ENCODE assay signal across 1 cellular context in the genomic region with DNA sequence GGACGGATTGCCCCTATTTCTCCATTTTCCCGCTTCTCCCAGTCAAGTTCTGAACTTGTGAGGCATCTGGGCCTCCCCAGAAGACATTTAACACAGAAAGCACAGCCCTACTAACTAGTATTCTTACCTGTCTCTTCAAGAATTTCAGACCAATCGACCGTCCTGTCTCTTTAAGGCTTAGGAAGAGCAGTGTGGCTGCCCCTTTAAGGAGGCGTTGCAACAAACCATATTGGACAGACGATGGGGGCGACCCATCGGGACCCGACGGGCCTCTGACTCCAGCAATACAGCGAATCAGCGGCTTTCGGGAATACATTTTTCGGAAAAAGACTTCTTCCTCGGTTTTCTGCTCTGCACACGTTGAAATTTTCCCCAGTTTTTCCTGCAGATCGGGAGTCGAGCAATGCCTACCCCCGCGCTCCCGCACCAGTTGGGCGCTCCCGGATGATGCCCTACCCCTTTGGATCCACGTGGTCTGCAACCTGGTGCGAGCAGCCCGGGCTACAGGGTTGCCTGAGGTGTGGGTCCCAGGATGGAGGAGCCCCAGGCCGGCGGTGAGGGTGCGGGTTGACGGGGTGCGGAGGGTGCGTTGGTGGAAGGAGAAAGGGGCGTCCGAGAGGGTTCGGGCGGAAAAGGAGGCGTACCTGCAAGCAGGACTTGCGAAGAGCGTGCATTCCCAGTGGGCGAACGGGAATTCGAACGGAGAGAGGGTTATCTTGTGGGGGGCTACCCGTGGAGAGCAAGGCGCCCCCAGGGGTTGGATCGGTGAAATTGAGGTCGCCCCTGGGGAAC.
TF ChIP-seq lines count a peak whose summit lies in the region.

A gene with protein sequence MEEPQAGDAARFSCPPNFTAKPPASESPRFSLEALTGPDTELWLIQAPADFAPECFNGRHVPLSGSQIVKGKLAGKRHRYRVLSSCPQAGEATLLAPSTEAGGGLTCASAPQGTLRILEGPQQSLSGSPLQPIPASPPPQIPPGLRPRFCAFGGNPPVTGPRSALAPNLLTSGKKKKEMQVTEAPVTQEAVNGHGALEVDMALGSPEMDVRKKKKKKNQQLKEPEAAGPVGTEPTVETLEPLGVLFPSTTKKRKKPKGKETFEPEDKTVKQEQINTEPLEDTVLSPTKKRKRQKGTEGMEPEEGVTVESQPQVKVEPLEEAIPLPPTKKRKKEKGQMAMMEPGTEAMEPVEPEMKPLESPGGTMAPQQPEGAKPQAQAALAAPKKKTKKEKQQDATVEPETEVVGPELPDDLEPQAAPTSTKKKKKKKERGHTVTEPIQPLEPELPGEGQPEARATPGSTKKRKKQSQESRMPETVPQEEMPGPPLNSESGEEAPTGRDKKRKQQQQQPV (plus strand): TSS at position 480 of the 792 bp plus-strand sequence. CDS start 53 bp downstream, at position 533.

TF ChIP-seq in HEK293, 187 proteins besides CTCF, POLR2A, EP300 and RAD21 (continued from another document and continues in another):
- TF ChIP-seq, protein P1, sequence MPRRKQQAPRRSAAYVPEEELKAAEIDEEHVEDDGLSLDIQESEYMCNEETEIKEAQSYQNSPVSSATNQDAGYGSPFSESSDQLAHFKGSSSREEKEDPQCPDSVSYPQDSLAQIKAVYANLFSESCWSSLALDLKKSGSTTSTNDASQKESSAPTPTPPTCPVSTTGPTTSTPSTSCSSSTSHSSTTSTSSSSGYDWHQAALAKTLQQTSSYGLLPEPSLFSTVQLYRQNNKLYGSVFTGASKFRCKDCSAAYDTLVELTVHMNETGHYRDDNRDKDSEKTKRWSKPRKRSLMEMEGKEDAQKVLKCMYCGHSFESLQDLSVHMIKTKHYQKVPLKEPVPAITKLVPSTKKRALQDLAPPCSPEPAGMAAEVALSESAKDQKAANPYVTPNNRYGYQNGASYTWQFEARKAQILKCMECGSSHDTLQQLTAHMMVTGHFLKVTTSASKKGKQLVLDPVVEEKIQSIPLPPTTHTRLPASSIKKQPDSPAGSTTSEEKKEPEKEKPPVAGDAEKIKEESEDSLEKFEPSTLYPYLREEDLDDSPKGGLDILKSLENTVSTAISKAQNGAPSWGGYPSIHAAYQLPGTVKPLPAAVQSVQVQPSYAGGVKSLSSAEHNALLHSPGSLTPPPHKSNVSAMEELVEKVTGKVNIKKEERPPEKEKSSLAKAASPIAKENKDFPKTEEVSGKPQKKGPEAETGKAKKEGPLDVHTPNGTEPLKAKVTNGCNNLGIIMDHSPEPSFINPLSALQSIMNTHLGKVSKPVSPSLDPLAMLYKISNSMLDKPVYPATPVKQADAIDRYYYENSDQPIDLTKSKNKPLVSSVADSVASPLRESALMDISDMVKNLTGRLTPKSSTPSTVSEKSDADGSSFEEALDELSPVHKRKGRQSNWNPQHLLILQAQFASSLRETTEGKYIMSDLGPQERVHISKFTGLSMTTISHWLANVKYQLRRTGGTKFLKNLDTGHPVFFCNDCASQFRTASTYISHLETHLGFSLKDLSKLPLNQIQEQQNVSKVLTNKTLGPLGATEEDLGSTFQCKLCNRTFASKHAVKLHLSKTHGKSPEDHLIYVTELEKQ (tag by site-specific recombination; IDR thresholded peaks at IDR 0.05; ENCODE audit: borderline replicate concordance) = no peak
- peak; percentile 43; the same call in 1 of the 2 replicates for TF ChIP-seq WT1 (tag by site-specific recombination; IDR thresholded peaks at IDR 0.05)
- 0 out of 2 replicates have a peak, but pooled peaks have one; percentile 39 for TF ChIP-seq SP2 (tag by site-specific recombination; IDR thresholded peaks at IDR 0.05)
- no peak for TF ChIP-seq ZNF433 (tag by site-specific recombination; IDR thresholded peaks at IDR 0.05; ENCODE audit: low read depth)
- TF ChIP-seq, protein P2, sequence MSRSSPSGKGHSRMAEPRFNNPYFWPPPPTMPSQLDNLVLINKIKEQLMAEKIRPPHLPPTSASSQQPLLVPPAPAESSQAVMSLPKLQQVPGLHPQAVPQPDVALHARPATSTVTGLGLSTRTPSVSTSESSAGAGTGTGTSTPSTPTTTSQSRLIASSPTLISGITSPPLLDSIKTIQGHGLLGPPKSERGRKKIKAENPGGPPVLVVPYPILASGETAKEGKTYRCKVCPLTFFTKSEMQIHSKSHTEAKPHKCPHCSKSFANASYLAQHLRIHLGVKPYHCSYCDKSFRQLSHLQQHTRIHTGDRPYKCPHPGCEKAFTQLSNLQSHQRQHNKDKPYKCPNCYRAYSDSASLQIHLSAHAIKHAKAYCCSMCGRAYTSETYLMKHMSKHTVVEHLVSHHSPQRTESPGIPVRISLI (tag by site-specific recombination; IDR thresholded peaks at IDR 0.05) = no peak
- peak; percentile 6; the same call in 1 of the 2 replicates for TF ChIP-seq ZNF391 (tag by site-specific recombination; IDR thresholded peaks at IDR 0.05; ENCODE audit: borderline replicate concordance, low read depth)
- no peak for TF ChIP-seq KLF7 (tag by site-specific recombination; IDR thresholded peaks at IDR 0.05; ENCODE audit: borderline replicate concordance)
- TF ChIP-seq, protein P3, sequence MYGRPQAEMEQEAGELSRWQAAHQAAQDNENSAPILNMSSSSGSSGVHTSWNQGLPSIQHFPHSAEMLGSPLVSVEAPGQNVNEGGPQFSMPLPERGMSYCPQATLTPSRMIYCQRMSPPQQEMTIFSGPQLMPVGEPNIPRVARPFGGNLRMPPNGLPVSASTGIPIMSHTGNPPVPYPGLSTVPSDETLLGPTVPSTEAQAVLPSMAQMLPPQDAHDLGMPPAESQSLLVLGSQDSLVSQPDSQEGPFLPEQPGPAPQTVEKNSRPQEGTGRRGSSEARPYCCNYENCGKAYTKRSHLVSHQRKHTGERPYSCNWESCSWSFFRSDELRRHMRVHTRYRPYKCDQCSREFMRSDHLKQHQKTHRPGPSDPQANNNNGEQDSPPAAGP (tag by site-specific recombination; IDR thresholded peaks at IDR 0.05) = peak; percentile 69
- peak; percentile 52; the same call in 1 of the 2 replicates for TF ChIP-seq GLIS2 (tag by site-specific recombination; IDR thresholded peaks at IDR 0.05)
- TF ChIP-seq GLIS1 (tag by site-specific recombination; IDR thresholded peaks at IDR 0.05) = peak; percentile 8
- 0 out of 2 replicates have a peak, but pooled peaks have one; percentile 50 for TF ChIP-seq ZNF2 (tag by site-specific recombination; IDR thresholded peaks at IDR 0.05)
- TF ChIP-seq SCRT2 (tag by site-specific recombination; IDR thresholded peaks at IDR 0.05) = peak; percentile 50
- TF ChIP-seq, protein P4, sequence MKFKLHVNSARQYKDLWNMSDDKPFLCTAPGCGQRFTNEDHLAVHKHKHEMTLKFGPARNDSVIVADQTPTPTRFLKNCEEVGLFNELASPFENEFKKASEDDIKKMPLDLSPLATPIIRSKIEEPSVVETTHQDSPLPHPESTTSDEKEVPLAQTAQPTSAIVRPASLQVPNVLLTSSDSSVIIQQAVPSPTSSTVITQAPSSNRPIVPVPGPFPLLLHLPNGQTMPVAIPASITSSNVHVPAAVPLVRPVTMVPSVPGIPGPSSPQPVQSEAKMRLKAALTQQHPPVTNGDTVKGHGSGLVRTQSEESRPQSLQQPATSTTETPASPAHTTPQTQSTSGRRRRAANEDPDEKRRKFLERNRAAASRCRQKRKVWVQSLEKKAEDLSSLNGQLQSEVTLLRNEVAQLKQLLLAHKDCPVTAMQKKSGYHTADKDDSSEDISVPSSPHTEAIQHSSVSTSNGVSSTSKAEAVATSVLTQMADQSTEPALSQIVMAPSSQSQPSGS (tag by site-specific recombination; IDR thresholded peaks at IDR 0.05; ENCODE audit: low read depth) = no peak
- TF ChIP-seq ZNF138 (tag by site-specific recombination; IDR thresholded peaks at IDR 0.05; ENCODE audit: borderline replicate concordance) = no peak
- TF ChIP-seq, protein P5, sequence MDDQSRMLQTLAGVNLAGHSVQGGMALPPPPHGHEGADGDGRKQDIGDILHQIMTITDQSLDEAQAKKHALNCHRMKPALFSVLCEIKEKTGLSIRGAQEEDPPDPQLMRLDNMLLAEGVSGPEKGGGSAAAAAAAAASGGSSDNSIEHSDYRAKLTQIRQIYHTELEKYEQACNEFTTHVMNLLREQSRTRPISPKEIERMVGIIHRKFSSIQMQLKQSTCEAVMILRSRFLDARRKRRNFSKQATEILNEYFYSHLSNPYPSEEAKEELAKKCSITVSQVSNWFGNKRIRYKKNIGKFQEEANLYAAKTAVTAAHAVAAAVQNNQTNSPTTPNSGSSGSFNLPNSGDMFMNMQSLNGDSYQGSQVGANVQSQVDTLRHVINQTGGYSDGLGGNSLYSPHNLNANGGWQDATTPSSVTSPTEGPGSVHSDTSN (CRISPR knock-in tag; IDR thresholded peaks at IDR 0.05) = no peak
- no peak for TF ChIP-seq ZNF214 (tag by site-specific recombination; IDR thresholded peaks at IDR 0.05; ENCODE audit: borderline replicate concordance)
- no peak for TF ChIP-seq YY2 (tag by site-specific recombination; IDR thresholded peaks at IDR 0.05)
- TF ChIP-seq ZBTB1 (tag by site-specific recombination; IDR thresholded peaks at IDR 0.05) = no peak
- TF ChIP-seq ZNF350 (tag by site-specific recombination; IDR thresholded peaks at IDR 0.05) = peak; percentile 13; the same call in 1 of the 2 replicates
- TF ChIP-seq ZNF530 (tag by site-specific recombination; IDR thresholded peaks at IDR 0.05; ENCODE audit: low read depth) = no peak
- no peak for TF ChIP-seq ZNF140 (tag by site-specific recombination; IDR thresholded peaks at IDR 0.05)
- no peak for TF ChIP-seq ZNF670 (tag by site-specific recombination; IDR thresholded peaks at IDR 0.05; ENCODE audit: low read depth)
- TF ChIP-seq ZNF24 (tag by site-specific recombination; IDR thresholded peaks at IDR 0.05) = no peak
- peak; percentile 70 for TF ChIP-seq ZFHX2 (tag by site-specific recombination; conservative IDR thresholded peaks at IDR 0.05)
- no peak for TF ChIP-seq IKZF3 (tag by site-specific recombination; IDR thresholded peaks at IDR 0.05)
- peak; percentile 7; the same call in 1 of the 2 replicates for TF ChIP-seq ZNF610 (tag by site-specific recombination; IDR thresholded peaks at IDR 0.05; ENCODE audit: borderline replicate concordance)
- TF ChIP-seq ZIC2 (tag by site-specific recombination; IDR thresholded peaks at IDR 0.05) = peak; percentile 71
- TF ChIP-seq, protein P6, sequence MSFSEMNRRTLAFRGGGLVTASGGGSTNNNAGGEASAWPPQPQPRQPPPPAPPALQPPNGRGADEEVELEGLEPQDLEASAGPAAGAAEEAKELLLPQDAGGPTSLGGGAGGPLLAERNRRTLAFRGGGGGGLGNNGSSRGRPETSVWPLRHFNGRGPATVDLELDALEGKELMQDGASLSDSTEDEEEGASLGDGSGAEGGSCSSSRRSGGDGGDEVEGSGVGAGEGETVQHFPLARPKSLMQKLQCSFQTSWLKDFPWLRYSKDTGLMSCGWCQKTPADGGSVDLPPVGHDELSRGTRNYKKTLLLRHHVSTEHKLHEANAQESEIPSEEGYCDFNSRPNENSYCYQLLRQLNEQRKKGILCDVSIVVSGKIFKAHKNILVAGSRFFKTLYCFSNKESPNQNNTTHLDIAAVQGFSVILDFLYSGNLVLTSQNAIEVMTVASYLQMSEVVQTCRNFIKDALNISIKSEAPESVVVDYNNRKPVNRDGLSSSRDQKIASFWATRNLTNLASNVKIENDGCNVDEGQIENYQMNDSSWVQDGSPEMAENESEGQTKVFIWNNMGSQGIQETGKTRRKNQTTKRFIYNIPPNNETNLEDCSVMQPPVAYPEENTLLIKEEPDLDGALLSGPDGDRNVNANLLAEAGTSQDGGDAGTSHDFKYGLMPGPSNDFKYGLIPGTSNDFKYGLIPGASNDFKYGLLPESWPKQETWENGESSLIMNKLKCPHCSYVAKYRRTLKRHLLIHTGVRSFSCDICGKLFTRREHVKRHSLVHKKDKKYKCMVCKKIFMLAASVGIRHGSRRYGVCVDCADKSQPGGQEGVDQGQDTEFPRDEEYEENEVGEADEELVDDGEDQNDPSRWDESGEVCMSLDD (tag by site-specific recombination; IDR thresholded peaks at IDR 0.05) = peak; percentile 93
- peak; percentile 75 for TF ChIP-seq KLF10 (tag by site-specific recombination; IDR thresholded peaks at IDR 0.05)
- TF ChIP-seq ZBTB17 (tag by site-specific recombination; IDR thresholded peaks at IDR 0.05) = peak; percentile 71; the same call in 1 of the 2 replicates
- TF ChIP-seq, protein P7, sequence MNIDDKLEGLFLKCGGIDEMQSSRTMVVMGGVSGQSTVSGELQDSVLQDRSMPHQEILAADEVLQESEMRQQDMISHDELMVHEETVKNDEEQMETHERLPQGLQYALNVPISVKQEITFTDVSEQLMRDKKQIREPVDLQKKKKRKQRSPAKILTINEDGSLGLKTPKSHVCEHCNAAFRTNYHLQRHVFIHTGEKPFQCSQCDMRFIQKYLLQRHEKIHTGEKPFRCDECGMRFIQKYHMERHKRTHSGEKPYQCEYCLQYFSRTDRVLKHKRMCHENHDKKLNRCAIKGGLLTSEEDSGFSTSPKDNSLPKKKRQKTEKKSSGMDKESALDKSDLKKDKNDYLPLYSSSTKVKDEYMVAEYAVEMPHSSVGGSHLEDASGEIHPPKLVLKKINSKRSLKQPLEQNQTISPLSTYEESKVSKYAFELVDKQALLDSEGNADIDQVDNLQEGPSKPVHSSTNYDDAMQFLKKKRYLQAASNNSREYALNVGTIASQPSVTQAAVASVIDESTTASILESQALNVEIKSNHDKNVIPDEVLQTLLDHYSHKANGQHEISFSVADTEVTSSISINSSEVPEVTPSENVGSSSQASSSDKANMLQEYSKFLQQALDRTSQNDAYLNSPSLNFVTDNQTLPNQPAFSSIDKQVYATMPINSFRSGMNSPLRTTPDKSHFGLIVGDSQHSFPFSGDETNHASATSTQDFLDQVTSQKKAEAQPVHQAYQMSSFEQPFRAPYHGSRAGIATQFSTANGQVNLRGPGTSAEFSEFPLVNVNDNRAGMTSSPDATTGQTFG (tag by site-specific recombination; IDR thresholded peaks at IDR 0.05; ENCODE audit: borderline replicate concordance) = no peak
- 0 out of 2 replicates have a peak, but pooled peaks have one; percentile 53 for TF ChIP-seq EGR2 (tag by site-specific recombination; IDR thresholded peaks at IDR 0.05; ENCODE audit: low read depth)
- no peak for TF ChIP-seq MZF1 (tag by site-specific recombination; IDR thresholded peaks at IDR 0.05; ENCODE audit: borderline replicate concordance)
- no peak for TF ChIP-seq ZNF555 (tag by site-specific recombination; conservative IDR thresholded peaks at IDR 0.05)
- TF ChIP-seq ZNF23 (tag by site-specific recombination; IDR thresholded peaks at IDR 0.05; ENCODE audit: borderline replicate concordance) = no peak
- peak; percentile 94 for TF ChIP-seq KLF8 (tag by site-specific recombination; IDR thresholded peaks at IDR 0.05)
- peak; percentile 55 for TF ChIP-seq ZNF660 (tag by site-specific recombination; IDR thresholded peaks at IDR 0.05)
- TF ChIP-seq ZNF747 (tag by site-specific recombination; IDR thresholded peaks at IDR 0.05) = no peak
